ENCODE assay signal across 18 cellular contexts in genomic region chrX:34218063-34218462, GRCh38.
"Had no signal": no experiment of that assay in that cellular context is flagged by ENCODE, and none has a peak within 500 bp of the region (broad histone marks: within the 10 kb centered on the region; RNA-seq: fewer than 3 reads in every experiment).

No MANE protein-coding gene starts in this region.

- FAIRE-seq: endometrium, small intestine had no signal

- H3K27me3 ChIP-seq: tibial nerve, uterus had no signal

- H3K36me3 Mint-ChIP-seq: activated naive CD4-positive, alpha-beta T cell treated with anti-CD3 and anti-CD28 coated beads, Interleukin-2, amount 10 ng/mL, durations not matched to agents 7 days and 5 days had no signal

- H3K27ac Mint-ChIP-seq: activated naive CD4-positive, alpha-beta T cell treated with anti-CD3 and anti-CD28 coated beads, Interleukin-2, amount 10 ng/mL, durations not matched to agents 7 days and 5 days; activated T-helper 17 cell treated with anti-CD3 and anti-CD28 coated beads, Interleukin-2, amount 50 U/mL, for 72 hours had no signal

- H3K27me3 Mint-ChIP-seq: activated naive CD4-positive, alpha-beta T cell treated with anti-CD3 and anti-CD28 coated beads, Interleukin-2, amount 10 ng/mL, durations not matched to agents 7 days and 5 days; activated T-helper 17 cell treated with anti-CD3 and anti-CD28 coated beads, Interleukin-2, amount 50 U/mL, for 72 hours had no signal

- H3K4me3 Mint-ChIP-seq: activated naive CD4-positive, alpha-beta T cell treated with anti-CD3 and anti-CD28 coated beads, Interleukin-2, amount 10 ng/mL, durations not matched to agents 7 days and 5 days; activated T-helper 17 cell treated with anti-CD3 and anti-CD28 coated beads, Interleukin-2, amount 50 U/mL, for 72 hours; neural crest cell had no signal

- H3K9me3 ChIP-seq: prostate gland, uterus had no signal

- H3K27ac ChIP-seq: prostate gland, tibial nerve, uterus, VCaP had no signal

- H3K4me3 ChIP-seq: lung, prostate gland, tibial nerve, uterus had no signal

- ATAC-seq: activated T-helper 17 cell treated with anti-CD3 and anti-CD28 coated beads, Interleukin-2, amount 50 U/mL, for 72 hours; esophagus mucosa; left colon; right cardiac atrium had no signal

- H3K4me1 ChIP-seq: prostate gland, tibial nerve, uterus had no signal

- H3K36me3 ChIP-seq: prostate gland, tibial nerve, uterus had no signal

- DNase-seq: activated CD4-positive, alpha-beta T cell treated with anti-CD3 and anti-CD28 coated beads, Interleukin-2, amount 50 U/mL, for 48 hours; activated naive CD4-positive, alpha-beta T cell treated with anti-CD3 and anti-CD28 coated beads, Interleukin-2, amount 10 ng/mL, durations not matched to agents 7 days and 5 days; left colon; midbrain; right cardiac atrium; small intestine; stimulated activated CD4-positive, alpha-beta T cell treated with anti-CD3 and anti-CD28 coated beads, Interleukin-4, amount 100 ng/mL, for 24 hours; stimulated activated naive CD4-positive, alpha-beta T cell; substantia nigra; uterus had no signal

- H3K4me1 Mint-ChIP-seq: activated naive CD4-positive, alpha-beta T cell treated with anti-CD3 and anti-CD28 coated beads, Interleukin-2, amount 10 ng/mL, durations not matched to agents 7 days and 5 days; activated T-helper 17 cell treated with anti-CD3 and anti-CD28 coated beads, Interleukin-2, amount 50 U/mL, for 72 hours; neural crest cell had no signal
